17 cellular contexts compared by ENCODE assay signal in the genomic region with DNA sequence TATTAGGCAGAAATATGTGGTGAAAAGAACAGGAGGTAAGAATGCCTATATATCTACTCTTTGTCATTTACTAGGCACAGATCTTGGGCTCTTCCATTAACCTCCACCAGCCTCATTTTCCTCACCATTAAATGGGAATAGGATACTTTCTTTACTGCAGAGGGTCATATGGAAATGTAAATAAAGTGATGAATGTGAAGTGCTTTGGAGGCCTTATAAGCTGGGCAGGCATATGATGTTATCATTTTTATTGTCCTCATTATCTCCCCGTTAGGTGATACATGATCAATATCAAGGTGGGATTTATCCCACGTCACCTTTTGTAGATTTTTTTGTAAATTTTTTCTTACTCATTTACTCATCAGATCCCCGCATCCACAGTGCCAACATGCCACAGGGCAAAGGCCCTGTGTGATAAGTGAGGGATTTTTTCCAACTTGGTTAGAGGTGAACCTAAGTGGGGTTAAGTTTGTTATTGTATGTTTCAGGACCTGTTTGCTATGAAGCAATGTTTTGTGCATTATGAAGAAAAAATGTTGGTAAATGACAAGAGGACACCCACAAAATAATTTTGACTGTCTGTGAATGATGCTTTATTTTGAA.
"Had no signal": no experiment of that assay in that cellular context is flagged by ENCODE, and none has a peak within 500 bp of the region (broad histone marks: within the 10 kb centered on the region; RNA-seq: fewer than 3 reads in every experiment).

No MANE protein-coding gene starts in this region.

- H3K4me1 ChIP-seq: lower lobe of right lung, suprapubic skin had no signal

- H3K9me3 ChIP-seq: lower lobe of right lung, right atrium auricular region, suprapubic skin, tibial artery, upper lobe of left lung, uterus had no signal

- H3K27me3 ChIP-seq: foreskin keratinocyte, hepatocyte, right atrium auricular region, suprapubic skin, tibial artery, upper lobe of left lung, uterus had no signal

- ATAC-seq: foreskin keratinocyte, left cardiac atrium, natural killer cell had no signal

- DNase-seq: endodermal cell; erythroblast; foreskin keratinocyte; kidney; left cardiac atrium; lower lobe of right lung; natural killer cell; posterior cingulate gyrus; stimulated activated CD4-positive, alpha-beta T cell treated with anti-CD3 and anti-CD28 coated beads, Interleukin-2, amount 100 ng/mL, for 48 hours; stimulated activated naive CD4-positive, alpha-beta T cell treated with Interleukin-2 at 50 U/mL for 16 hours; tibial artery; uterus had no signal

- H3K27ac ChIP-seq: foreskin keratinocyte, hepatocyte, lower lobe of right lung, suprapubic skin, tibial artery, upper lobe of left lung, uterus had no signal

- H3K36me3 ChIP-seq: lower lobe of right lung, right atrium auricular region, suprapubic skin, tibial artery, upper lobe of left lung, uterus had no signal

- H3K4me3 ChIP-seq: hepatocyte, lower lobe of right lung, right atrium auricular region, smooth muscle cell, suprapubic skin, tibial artery, uterus had no signal
